ENCODE assay signal across 19 cellular contexts in the genomic region with DNA sequence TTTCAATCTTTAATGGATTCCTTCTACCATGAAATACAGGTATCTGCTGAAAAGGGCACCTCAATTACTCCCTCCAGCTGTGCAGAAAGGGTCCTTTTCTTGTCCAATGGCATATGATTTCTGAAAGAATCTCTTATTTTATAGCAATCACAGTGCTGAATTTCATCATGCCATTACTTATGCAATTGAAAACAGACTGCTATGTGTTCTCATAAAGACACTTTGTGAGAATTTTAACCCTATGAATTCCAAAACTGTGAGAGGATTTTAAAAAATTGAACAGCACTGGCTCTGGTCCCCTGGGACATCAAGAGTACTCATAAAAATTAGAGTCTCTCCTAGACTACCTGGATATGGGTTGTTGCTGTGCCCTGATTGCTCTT. TPM values are rescaled to one million over a fixed set of nuclear protein-coding genes. Genes with fewer than 3 reads are reported as not detected.
A peak's percentile ranks its signal among the peaks of the same experiment; 100 is the strongest.
DNase-seq lines count a peak whose midpoint lies in the region; TF ChIP-seq lines count a peak whose summit lies in the region.
"Had no signal": no experiment of that assay in that cellular context is flagged by ENCODE, and none has a peak within 500 bp of the region (broad histone marks: within the 10 kb centered on the region; RNA-seq: fewer than 3 reads in every experiment).

No MANE protein-coding gene starts in this region.

- intact Hi-C loops in A673 (cut with micrococcal nuclease; ENCODE audit: unreplicated experiment): no loop called here

- no peak overlapping the region for H3K4me3 ChIP-seq in A673 (ENCODE audit: low read depth, low read length, poor library complexity, severe bottlenecking)
- H3K4me3 ChIP-seq: esophagus squamous epithelium, thyroid gland had no signal

- CTCF ChIA-PET in A673 (lab: Charles Lee): no interaction called here

- no peak overlapping the region for H3K4me3 Mint-ChIP-seq in chondrocyte (ENCODE audit: unreplicated experiment)
- H3K4me3 Mint-ChIP-seq: activated naive CD4-positive, alpha-beta T cell treated with anti-CD3 and anti-CD28 coated beads, Interleukin-2, amount 50 U/mL, for 24 hours; CD4-positive, CD25-positive, alpha-beta regulatory T cell; memory B cell; nephron progenitor cell had no signal

- no peaks in the 10 kb centered on the region for H3K36me3 ChIP-seq in A673 (ENCODE audit: insufficient read depth, low read length, poor library complexity, severe bottlenecking)
- H3K36me3 ChIP-seq: esophagus squamous epithelium, thyroid gland had no signal

- no peaks in the 10 kb centered on the region for H3K27me3 Mint-ChIP-seq in chondrocyte (ENCODE audit: low read depth)
- H3K27me3 Mint-ChIP-seq: activated naive CD4-positive, alpha-beta T cell treated with anti-CD3 and anti-CD28 coated beads, Interleukin-2, amount 50 U/mL, for 24 hours; memory B cell had no signal

- peak overlapping the region; percentile 76 for H3K27ac Mint-ChIP-seq in chondrocyte (ENCODE audit: unreplicated experiment)
- H3K27ac Mint-ChIP-seq: activated naive CD4-positive, alpha-beta T cell treated with anti-CD3 and anti-CD28 coated beads, Interleukin-2, amount 50 U/mL, for 24 hours; CD4-positive, CD25-positive, alpha-beta regulatory T cell; memory B cell had no signal

- H3K4me1 ChIP-seq in A673 (ENCODE audit: insufficient read depth, low read length, poor library complexity, severe bottlenecking): peaks cover 31% of the 10 kb centered on the region
- H3K4me1 ChIP-seq: esophagus squamous epithelium, thyroid gland had no signal

- peak; percentile 58 for DNase-seq in A673 (ENCODE audit: low spot score)
- DNase-seq in NCI-H2171 treated with DMSO at 0.1 percent for 48 hours (lab: John Stamatoyannopoulos, UW): peak; percentile 81
- DNase-seq in chondrocyte (ENCODE audit: low spot score): no peak
- peak; percentile 8 for DNase-seq in medulla oblongata (ENCODE audit: extremely low spot score)
- DNase-seq in NCI-H1436 treated with DMSO at 0.1 percent for 48 hours (lab: John Stamatoyannopoulos, UW): no peak
- no peak for DNase-seq in kidney glomerular epithelial cell (lab: John Stamatoyannopoulos, UW)
- DNase-seq in NCI-H345 (lab: John Stamatoyannopoulos, UW): no peak
- DNase-seq in HK-2 (ENCODE audit: unreplicated experiment): no peak
- DNase-seq: activated CD4-positive, alpha-beta T cell treated with anti-CD3 and anti-CD28 coated beads, Interleukin-2, amount 50 U/mL, for 48 hours; activated T-cell treated with anti-CD3 and anti-CD28 coated beads, Interleukin-2, amount 50 U/mL, for 1 hour; CD4-positive, CD25-positive, alpha-beta regulatory T cell; DMS79; effector CD4-positive, alpha-beta T cell; esophagus squamous epithelium; nephron progenitor cell; stimulated activated CD4-positive, alpha-beta T cell treated with anti-CD3 and anti-CD28 coated beads, Interleukin-12 subunit alpha, Interleukin-12 subunit beta, amount 100 ng/mL, for 4 hours; thyroid gland had no signal

- BruUV-seq in A673 (replicated peaks; lab: Mats Ljungman, UMichigan): no TSS peak

- POLR2A ChIA-PET in A673 (lab: Charles Lee; ENCODE audit: low non-redundant PET): no interaction called here

- no peaks in the 10 kb centered on the region for H3K9me3 ChIP-seq in A673 (ENCODE audit: low read depth, low read length, poor library complexity, severe bottlenecking)
- H3K9me3 ChIP-seq: esophagus squamous epithelium, thyroid gland had no signal

- no peaks in the 10 kb centered on the region for H3K36me3 Mint-ChIP-seq in chondrocyte (ENCODE audit: low read depth)
- H3K36me3 Mint-ChIP-seq: activated naive CD4-positive, alpha-beta T cell treated with anti-CD3 and anti-CD28 coated beads, Interleukin-2, amount 50 U/mL, for 24 hours; CD4-positive, CD25-positive, alpha-beta regulatory T cell; memory B cell had no signal

- peaks cover 19% of the 10 kb centered on the region for H3K4me1 Mint-ChIP-seq in chondrocyte (ENCODE audit: low read depth)
- H3K4me1 Mint-ChIP-seq: CD4-positive, CD25-positive, alpha-beta regulatory T cell; memory B cell had no signal

- TF ChIP-seq CTCF in A673 (conservative IDR thresholded peaks at IDR 0.05; ENCODE audit: low read depth, low read length) (no peak), chondrocyte (IDR thresholded peaks at IDR 0.05) (no peak)

- H3K9me3 Mint-ChIP-seq in chondrocyte (ENCODE audit: low read depth): no peaks in the 10 kb centered on the region
- H3K9me3 Mint-ChIP-seq: activated naive CD4-positive, alpha-beta T cell treated with anti-CD3 and anti-CD28 coated beads, Interleukin-2, amount 50 U/mL, for 24 hours; CD4-positive, CD25-positive, alpha-beta regulatory T cell; memory B cell; nephron progenitor cell had no signal

- peak overlapping the region; percentile 43 for H3K27ac ChIP-seq in A673 (ENCODE audit: low read depth, low read length, poor library complexity, severe bottlenecking)
- H3K27ac ChIP-seq: esophagus squamous epithelium, thyroid gland had no signal

- no peaks in the 10 kb centered on the region for H3K27me3 ChIP-seq in A673 (replicated peaks; ENCODE audit: insufficient read depth, low read depth, low read length, poor library complexity)
- H3K27me3 ChIP-seq: esophagus squamous epithelium, thyroid gland had no signal

RNA-seq across cellular contexts. Expression of a gene that starts 45.9 kb away (rescaled TPM):
- total RNA-seq in A673 (2021): 68.9 and 89.0 TPM in 2 replicates
- 48.7 to 67.2 TPM (median 51.6 TPM) in 3 replicates for total RNA-seq in chondrocyte

Comparison
In these comparisons a context has a peak if more than half of its experiments do, and no peak if none do; other contexts are left out.
1. DNase-seq: peak in A673 (single experiment), NCI-H2171 treated with DMSO at 0.1 percent for 48 hours (single experiment) and medulla oblongata (single experiment); none in chondrocyte (single experiment), NCI-H1436 treated with DMSO at 0.1 percent for 48 hours (single experiment), kidney glomerular epithelial cell (single experiment), NCI-H345 (single experiment) and HK-2 (single experiment).